Comparison of ENCODE assay signal across 8 cellular contexts in genomic region chr22:25235547-25236290, GRCh38. TPM values are rescaled to one million over a fixed set of nuclear protein-coding genes. Genes with fewer than 3 reads are reported as not detected.
DNase-seq lines count a peak whose midpoint lies in the region; ATAC-seq and TF ChIP-seq lines count a peak whose summit lies in the region.

No MANE protein-coding gene starts in this region.

- TF ChIP-seq CTCF in AG04449 (IDR thresholded peaks at IDR 0.05; ENCODE audit: insufficient read depth, low read length, missing control alignments) (peak; percentile 67), NB4 (IDR thresholded peaks at IDR 0.05; ENCODE audit: low read depth, low read length) (peak; percentile 62), retinal pigment epithelial cell (conservative IDR thresholded peaks at IDR 0.05; ENCODE audit: low read depth, low read length) (peak; percentile 80)

- TF ChIP-seq POLR2A in NB4 (IDR thresholded peaks at IDR 0.05; ENCODE audit: extremely low read depth, insufficient read length), result no peak

- H3K4me3 ChIP-seq in AG04449 (ENCODE audit: low read depth, low read length) (no peak overlapping the region), NB4 (ENCODE audit: low read depth, low read length) (no peak overlapping the region), retinal pigment epithelial cell (ENCODE audit: low read length) (no peak overlapping the region)

- ATAC-seq in GM18867 (IDR thresholded peaks at IDR 0.05; ENCODE audit: unreplicated experiment) (peak; percentile 55), left ventricle myocardium superior (peak; percentile 94), HG03135 (IDR thresholded peaks at IDR 0.05; ENCODE audit: unreplicated experiment) (no peak)

- intact Hi-C loops in left ventricle myocardium superior (cut with micrococcal nuclease), result no loop called here

- CTCF ChIA-PET in AG04449 (lab: Yijun Ruan, JAX), result interaction anchor here (0.7 to 1.4 kb wide), 3 partner anchors 23 to 533 kb away, joined by 3 read pairs; no protein-coding TSS in a partner anchor

- POLR2A ChIA-PET in AG04449 (lab: Yijun Ruan, JAX), result no interaction called here

- no peak for DNase-seq in AG04449 (ENCODE audit: low read depth, low spot score)
- peak; percentile 77 for DNase-seq in NB4 (ENCODE audit: low read depth)
- peak; percentile 65 for DNase-seq in SW480 (ENCODE audit: low spot score)
- peak; percentile 8 for DNase-seq in amniotic stem cell (lab: John Stamatoyannopoulos, UW)
- DNase-seq in left ventricle myocardium superior, result peak; percentile 86
- peak; percentile 29 for DNase-seq in retinal pigment epithelial cell (ENCODE audit: low read depth)

RNA-seq across cellular contexts. Expression of gene CRYBB2, which starts 16.3 kb away (rescaled TPM):
- total RNA-seq in left ventricle myocardium superior, result not detected

RNA-seq across cellular contexts. Expression of gene CRYBB3, which starts 36.1 kb away (rescaled TPM):
- not detected for total RNA-seq in left ventricle myocardium superior
